25 cellular contexts compared by ENCODE assay signal in genomic region chr11:129484068-129484467, GRCh38.
"Had no signal": no experiment of that assay in that cellular context is flagged by ENCODE, and none has a peak within 500 bp of the region (broad histone marks: within the 10 kb centered on the region; RNA-seq: fewer than 3 reads in every experiment).

No MANE protein-coding gene starts in this region.

- ATAC-seq: effector memory CD8-positive, alpha-beta T cell; esophagus mucosa; gastrocnemius medialis; heart right ventricle; left cardiac atrium; left lung; left ventricle myocardium superior; lower lobe of right lung; mucosa of descending colon had no signal

- H3K27me3 ChIP-seq: colonic mucosa, esophagus squamous epithelium, gastrocnemius medialis, left lung had no signal

- FAIRE-seq: endometrium, islet of Langerhans, keratinocyte had no signal

- H3K4me3 ChIP-seq: colonic mucosa, esophagus squamous epithelium, gastrocnemius medialis, heart right ventricle, left lung, lower lobe of right lung, mucosa of descending colon had no signal

- H3K9me3 ChIP-seq: colonic mucosa, esophagus squamous epithelium, gastrocnemius medialis, left lung, lower lobe of right lung, mucosa of descending colon had no signal

- H3K4me1 ChIP-seq: colonic mucosa, esophagus squamous epithelium, gastrocnemius medialis, heart right ventricle, left lung, lower lobe of right lung had no signal

- H3K27ac ChIP-seq: colonic mucosa, epithelial cell of prostate, esophagus squamous epithelium, gastrocnemius medialis, heart right ventricle, left lung, lower lobe of right lung had no signal

- DNase-seq: colonic mucosa; cortex of kidney; effector CD8-positive, alpha-beta T cell; effector memory CD8-positive, alpha-beta T cell; endodermal cell; erythroblast; esophagus squamous epithelium; foreskin fibroblast; foreskin melanocyte; gastrocnemius medialis; glutamatergic neuron; head of caudate nucleus; heart right ventricle; hippocampal formation; left cardiac atrium; left lung; left ventricle myocardium superior; lower lobe of right lung; mesenchymal stem cell; mucosa of descending colon had no signal

- H3K36me3 ChIP-seq: colonic mucosa, esophagus squamous epithelium, gastrocnemius medialis, heart right ventricle, left lung, lower lobe of right lung had no signal
